In the genomic region with DNA sequence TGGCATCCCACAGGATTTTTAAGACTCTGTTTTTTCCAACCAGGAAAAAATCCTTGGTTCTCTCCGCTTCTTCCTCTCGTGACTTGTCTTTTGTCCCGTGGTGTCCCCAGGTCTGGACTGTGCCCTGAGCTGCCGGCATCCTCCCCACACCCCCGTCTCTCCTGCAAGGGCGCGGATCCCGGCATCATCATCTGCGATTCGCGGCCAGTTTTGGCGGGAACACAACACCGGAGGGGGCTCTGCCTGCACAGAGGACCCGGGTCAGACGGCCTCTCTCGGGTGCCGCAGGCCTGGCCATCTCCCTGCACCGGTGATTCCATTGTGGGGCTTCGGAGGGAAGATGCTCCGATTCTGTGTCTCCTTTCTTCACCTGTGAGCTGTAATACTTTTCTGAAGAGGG, we compare ENCODE assay signal across 20 cellular contexts. TPM values are rescaled to one million over a fixed set of nuclear protein-coding genes. Genes with fewer than 3 reads are reported as not detected.
DNase-seq lines count a peak whose midpoint lies in the region; ATAC-seq and TF ChIP-seq lines count a peak whose summit lies in the region.
"Had no signal": no experiment of that assay in that cellular context is flagged by ENCODE, and none has a peak within 500 bp of the region (broad histone marks: within the 10 kb centered on the region; RNA-seq: fewer than 3 reads in every experiment).

No MANE protein-coding gene starts in this region.

- H3K4me3 ChIP-seq in coronary artery, result no peak overlapping the region
- no peak overlapping the region for H3K4me3 ChIP-seq in neural progenitor cell
- H3K4me3 ChIP-seq in testis, result peak overlapping the region; percentile 42 to 51
- H3K4me3 ChIP-seq in CD4-positive, alpha-beta memory T cell (ENCODE audit: low read length in 2 of 2), result no peak overlapping the region
- H3K4me3 ChIP-seq: sigmoid colon had no signal

- WGBS in testis, 2 donors, result 36 to 60% methylated on average over 19 to 20 of the region's 20 CpGs

- H3K4me1 Mint-ChIP-seq in neural progenitor cell (peaks cover 67% of the 10 kb centered on the region), WTC11 (0 out of 2 replicates have a peak, but pooled peaks cover under 1% of the 10 kb centered on the region)
- peaks cover 5 to 26% (median 13%) of the 10 kb centered on the region in 4 donors for H3K4me1 Mint-ChIP-seq in CD4-positive, alpha-beta memory T cell

- TF ChIP-seq CTCF in GM13977 (IDR thresholded peaks at IDR 0.05; ENCODE audit: extremely low read depth, insufficient read depth, missing control alignments) (no peak), coronary artery (IDR thresholded peaks at IDR 0.05) (no peak), neural progenitor cell (IDR thresholded peaks at IDR 0.05) (no peak), testis (IDR thresholded peaks at IDR 0.05) (no peak), WTC11 (IDR thresholded peaks at IDR 0.05) (no peak)

- H3K4me2 ChIP-seq in neural progenitor cell, result no peak overlapping the region

- in situ Hi-C loops in GM13977 (cut with MboI; ENCODE audit: low pct_unique_long_range_greater_than_20kb, low sequenced_read_pairs, unreplicated experiment), result no loop called here

- intact Hi-C loops in testis (cut with DNase I; ENCODE audit: low total_unique reads), result no loop called here
- intact Hi-C loops in CD4-positive, alpha-beta memory T cell (cut with micrococcal nuclease), result no loop called here

- CTCF ChIA-PET in CD4-positive, alpha-beta memory T cell (lab: Charles Lee; ENCODE audit: partially characterized antibody), result no interaction called here
- CTCF ChIA-PET in WTC11 (lab: Charles Lee), result no interaction called here

- no peaks in the 10 kb centered on the region for H3K36me3 Mint-ChIP-seq in neural progenitor cell
- H3K36me3 Mint-ChIP-seq in CD4-positive, alpha-beta memory T cell, result no peaks in the 10 kb centered on the region
- H3K36me3 Mint-ChIP-seq in WTC11, result no peaks in the 10 kb centered on the region
- H3K36me3 Mint-ChIP-seq: brain; CD8-positive, alpha-beta memory T cell had no signal

- TF ChIP-seq POLR2A in testis (IDR thresholded peaks at IDR 0.05), result no peak

- H3K9me3 ChIP-seq in neural progenitor cell (ENCODE audit: low read depth), result no peaks in the 10 kb centered on the region
- no peaks in the 10 kb centered on the region for H3K9me3 ChIP-seq in testis
- no peaks in the 10 kb centered on the region for H3K9me3 ChIP-seq in CD4-positive, alpha-beta memory T cell (ENCODE audit: control insufficient read depth in 1 of 2, low read length in 2 of 2)
- H3K9me3 ChIP-seq: sigmoid colon had no signal

- peaks cover 11% of the 10 kb centered on the region for H3K4me1 ChIP-seq in neural progenitor cell
- H3K4me1 ChIP-seq in testis, result peaks cover 21% of the 10 kb centered on the region
- peaks cover 18% of the 10 kb centered on the region for H3K4me1 ChIP-seq in CD4-positive, alpha-beta memory T cell (ENCODE audit: insufficient read depth, low read length)

- ATAC-seq in WTC11, result no peak

- peak; percentile 17 for DNase-seq in GM13977 (ENCODE audit: low spot score)
- no peak for DNase-seq in coronary artery (ENCODE audit: low spot score)
- no peak for DNase-seq in neural progenitor cell (ENCODE audit: low spot score)
- no peak for DNase-seq in testis
- no peak for DNase-seq in CD4-positive, alpha-beta memory T cell
- DNase-seq in stimulated activated CD4-positive, alpha-beta T cell treated with anti-CD3 and anti-CD28 coated beads, Interleukin-15, amount 100 ng/mL, for 24 hours, result no peak
- no peak for DNase-seq in OCI-M1 (lab: John Stamatoyannopoulos, UW)
- DNase-seq in WTC11 (ENCODE audit: low spot score), result no peak
- DNase-seq: activated CD4-positive, alpha-beta T cell treated with anti-CD3 and anti-CD28 coated beads, Interleukin-2, amount 50 U/mL, for 48 hours; CD8-positive, alpha-beta memory T cell; cortex of kidney; DMS79; NCI-H1694 treated with DMSO at 0.1 percent for 48 hours; NCI-H748 treated with DMSO at 0.1 percent for 48 hours; sigmoid colon; stimulated activated CD4-positive, alpha-beta T cell treated with anti-CD3 and anti-CD28 coated beads, Interleukin-1b, Interleukin-23, amount 100 ng/mL, for 48 hours; stimulated activated naive CD4-positive, alpha-beta T cell treated with Interleukin-2 at 50 U/mL for 16 hours had no signal

- H2AFZ ChIP-seq in neural progenitor cell (replicated peaks), result no peak overlapping the region

- peak overlapping the region; percentile 6 to 82 for H3K27ac ChIP-seq in coronary artery
- H3K27ac ChIP-seq in neural progenitor cell, result no peak overlapping the region
- H3K27ac ChIP-seq in testis, result peak overlapping the region in 1 of 2 donors; percentile 63
- H3K27ac ChIP-seq in CD4-positive, alpha-beta memory T cell (ENCODE audit: low read depth, low read length), result no peak overlapping the region
- H3K27ac ChIP-seq: VCaP had no signal

- H3K27me3 Mint-ChIP-seq in neural progenitor cell (ENCODE audit: insufficient read depth, low read depth), result peaks cover 13% of the 10 kb centered on the region
- peaks cover 2 to 4% of the 10 kb centered on the region in 2 donors for H3K27me3 Mint-ChIP-seq in CD4-positive, alpha-beta memory T cell
- no peaks in the 10 kb centered on the region for H3K27me3 Mint-ChIP-seq in WTC11 (ENCODE audit: low read depth)
- H3K27me3 Mint-ChIP-seq: brain had no signal

- no peaks in the 10 kb centered on the region for H4K20me1 ChIP-seq in neural progenitor cell (ENCODE audit: low read depth)

- H3F3A ChIP-seq in neural progenitor cell (ENCODE audit: low read depth), result no peaks in the 10 kb centered on the region

- H3K9ac ChIP-seq in neural progenitor cell, result no peak overlapping the region

- H3K27ac Mint-ChIP-seq in neural progenitor cell, result no peak overlapping the region
- no peak overlapping the region for H3K27ac Mint-ChIP-seq in CD4-positive, alpha-beta memory T cell
- H3K27ac Mint-ChIP-seq in WTC11, result no peak overlapping the region
- H3K27ac Mint-ChIP-seq: activated naive CD8-positive, alpha-beta T cell; CD8-positive, alpha-beta memory T cell had no signal

- POLR2A ChIA-PET in CD4-positive, alpha-beta memory T cell (lab: Charles Lee; ENCODE audit: partially characterized antibody), result no interaction called here
- POLR2A ChIA-PET in WTC11 (lab: Charles Lee), result no interaction called here

- no peaks in the 10 kb centered on the region for H3K27me3 ChIP-seq in neural progenitor cell
- H3K27me3 ChIP-seq in testis, result no peaks in the 10 kb centered on the region
- H3K27me3 ChIP-seq in CD4-positive, alpha-beta memory T cell (ENCODE audit: insufficient read depth, low read length), result no peaks in the 10 kb centered on the region
- H3K27me3 ChIP-seq: sigmoid colon had no signal

- H3K9me3 Mint-ChIP-seq in neural progenitor cell (peaks cover 2% of the 10 kb centered on the region), WTC11 (no peaks in the 10 kb centered on the region)
- peaks cover 0 to 2% (median 0%) of the 10 kb centered on the region in 8 donors for H3K9me3 Mint-ChIP-seq in CD4-positive, alpha-beta memory T cell
- H3K9me3 Mint-ChIP-seq: CD8-positive, alpha-beta memory T cell had no signal

- peak overlapping the region; percentile 64 for H3K4me3 Mint-ChIP-seq in neural progenitor cell
- no peak overlapping the region for H3K4me3 Mint-ChIP-seq in CD4-positive, alpha-beta memory T cell
- no peak overlapping the region for H3K4me3 Mint-ChIP-seq in WTC11
- H3K4me3 Mint-ChIP-seq: activated naive CD8-positive, alpha-beta T cell; brain; CD8-positive, alpha-beta memory T cell had no signal

- H3K36me3 ChIP-seq in neural progenitor cell (no peaks in the 10 kb centered on the region), testis (ENCODE audit: low read depth, missing control alignments) (no peaks in the 10 kb centered on the region)
- no peaks in the 10 kb centered on the region for H3K36me3 ChIP-seq in CD4-positive, alpha-beta memory T cell (ENCODE audit: insufficient read depth, low read length)
- H3K36me3 ChIP-seq: sigmoid colon had no signal

- no peaks in the 10 kb centered on the region for H3K79me2 ChIP-seq in neural progenitor cell (ENCODE audit: low read depth)

TF ChIP-seq in WTC11, 78 proteins besides CTCF, POLR2A, EP300 and RAD21 (continues in another document):
- TF ChIP-seq, protein P1, sequence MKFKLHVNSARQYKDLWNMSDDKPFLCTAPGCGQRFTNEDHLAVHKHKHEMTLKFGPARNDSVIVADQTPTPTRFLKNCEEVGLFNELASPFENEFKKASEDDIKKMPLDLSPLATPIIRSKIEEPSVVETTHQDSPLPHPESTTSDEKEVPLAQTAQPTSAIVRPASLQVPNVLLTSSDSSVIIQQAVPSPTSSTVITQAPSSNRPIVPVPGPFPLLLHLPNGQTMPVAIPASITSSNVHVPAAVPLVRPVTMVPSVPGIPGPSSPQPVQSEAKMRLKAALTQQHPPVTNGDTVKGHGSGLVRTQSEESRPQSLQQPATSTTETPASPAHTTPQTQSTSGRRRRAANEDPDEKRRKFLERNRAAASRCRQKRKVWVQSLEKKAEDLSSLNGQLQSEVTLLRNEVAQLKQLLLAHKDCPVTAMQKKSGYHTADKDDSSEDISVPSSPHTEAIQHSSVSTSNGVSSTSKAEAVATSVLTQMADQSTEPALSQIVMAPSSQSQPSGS (CRISPR knock-in tag; IDR thresholded peaks at IDR 0.05; ENCODE audit: borderline replicate concordance, low read depth), result no peak
- TF ChIP-seq SP1 (CRISPR knock-in tag; conservative IDR thresholded peaks at IDR 0.05) (no peak), ESRRA (CRISPR knock-in tag; IDR thresholded peaks at IDR 0.05; ENCODE audit: borderline replicate concordance) (no peak), CREM (CRISPR knock-in tag; IDR thresholded peaks at IDR 0.05) (no peak)
- TF ChIP-seq, protein P2, sequence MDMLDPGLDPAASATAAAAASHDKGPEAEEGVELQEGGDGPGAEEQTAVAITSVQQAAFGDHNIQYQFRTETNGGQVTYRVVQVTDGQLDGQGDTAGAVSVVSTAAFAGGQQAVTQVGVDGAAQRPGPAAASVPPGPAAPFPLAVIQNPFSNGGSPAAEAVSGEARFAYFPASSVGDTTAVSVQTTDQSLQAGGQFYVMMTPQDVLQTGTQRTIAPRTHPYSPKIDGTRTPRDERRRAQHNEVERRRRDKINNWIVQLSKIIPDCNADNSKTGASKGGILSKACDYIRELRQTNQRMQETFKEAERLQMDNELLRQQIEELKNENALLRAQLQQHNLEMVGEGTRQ (CRISPR knock-in tag; IDR thresholded peaks at IDR 0.05), result no peak

RNA-seq across cellular contexts. Expression of a gene that starts 18.8 kb away (rescaled TPM):
- 12.8 and 31.7 TPM in 2 replicates for total RNA-seq in neural progenitor cell (ENCODE audit: low replicate concordance)
- 100 to 1,000 TPM; 416 to 575 TPM for total RNA-seq in testis
- polyA plus RNA-seq in testis (ENCODE audit: insufficient read depth, low read depth, low replicate concordance), result 193 TPM
- 10 to 100 TPM; 16.5 to 17.2 TPM for total RNA-seq in CD4-positive, alpha-beta memory T cell
- 1 to 10 TPM in 1 of 2 donors, under 1 TPM in 1; 0.39 to 1.1 TPM for polyA plus RNA-seq in CD4-positive, alpha-beta memory T cell
- 29.4 to 33.7 TPM (median 33.7 TPM) in 3 replicates for total RNA-seq in WTC11 (2021)

Comparison
In these comparisons a context has a peak if more than half of its experiments do, and no peak if none do; other contexts are left out.
1. H3K27ac ChIP-seq: peak in coronary artery (2 of 2); none in neural progenitor cell (single experiment) and CD4-positive, alpha-beta memory T cell (single experiment).
2. H3K4me3 ChIP-seq: peak in testis (2 of 2); none in coronary artery (single experiment), neural progenitor cell (single experiment) and CD4-positive, alpha-beta memory T cell (0 of 2).
3. RNA of a gene that starts 18.8 kb away (total RNA-seq): 416 to 575 TPM in testis; 29.4 to 33.7 TPM in WTC11, 16.5 to 17.2 TPM in CD4-positive, alpha-beta memory T cell and 12.8 to 31.7 TPM in neural progenitor cell; every median in the first group is over 10 times any median in the second.